Comparison of ENCODE assay signal across 1 cellular context in the genomic region with DNA sequence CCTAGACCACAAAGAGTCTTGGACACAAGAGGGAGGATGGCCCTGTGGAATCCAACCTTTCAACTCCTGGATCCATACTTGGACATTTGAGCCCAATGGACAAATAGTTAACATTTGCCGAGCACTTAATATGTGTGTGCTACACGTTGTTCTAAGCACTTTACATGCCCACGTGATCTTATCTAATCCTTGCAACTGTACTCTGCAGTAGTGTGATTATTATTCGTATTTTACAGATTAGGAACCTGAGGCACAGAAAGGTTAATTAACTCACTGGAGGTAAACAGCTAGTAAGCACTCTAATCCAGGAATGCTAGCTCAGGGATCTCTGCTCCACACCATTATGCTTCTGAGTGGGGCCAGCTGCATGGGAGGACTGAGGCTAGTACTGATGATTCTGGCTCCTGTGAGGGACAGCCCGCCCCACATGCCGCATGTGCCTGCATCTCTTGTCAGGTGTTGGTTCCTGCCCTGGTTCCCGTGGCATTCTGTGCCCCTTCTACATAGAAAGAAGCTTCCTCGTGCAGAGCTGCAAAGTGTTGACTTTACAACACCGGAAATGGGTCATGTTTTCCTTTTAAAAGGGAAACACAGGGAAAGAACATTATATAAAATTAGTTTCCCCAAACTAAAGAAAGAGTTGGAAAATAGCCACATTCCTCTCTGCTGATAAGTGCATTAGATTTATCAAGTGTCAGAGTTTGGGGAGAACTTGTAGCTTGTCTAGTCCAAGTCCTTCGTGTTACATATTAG.
TF ChIP-seq lines count a peak whose summit lies in the region.

No MANE protein-coding gene starts in this region.

TF ChIP-seq in IMR-90, 13 proteins besides CTCF, POLR2A, EP300 and RAD21:
- TF ChIP-seq, protein P1, sequence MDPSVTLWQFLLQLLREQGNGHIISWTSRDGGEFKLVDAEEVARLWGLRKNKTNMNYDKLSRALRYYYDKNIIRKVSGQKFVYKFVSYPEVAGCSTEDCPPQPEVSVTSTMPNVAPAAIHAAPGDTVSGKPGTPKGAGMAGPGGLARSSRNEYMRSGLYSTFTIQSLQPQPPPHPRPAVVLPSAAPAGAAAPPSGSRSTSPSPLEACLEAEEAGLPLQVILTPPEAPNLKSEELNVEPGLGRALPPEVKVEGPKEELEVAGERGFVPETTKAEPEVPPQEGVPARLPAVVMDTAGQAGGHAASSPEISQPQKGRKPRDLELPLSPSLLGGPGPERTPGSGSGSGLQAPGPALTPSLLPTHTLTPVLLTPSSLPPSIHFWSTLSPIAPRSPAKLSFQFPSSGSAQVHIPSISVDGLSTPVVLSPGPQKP (IDR thresholded peaks at IDR 0.05; ENCODE audit: borderline replicate concordance, low read depth, low read length), result no peak
- TF ChIP-seq CHD1 (IDR thresholded peaks at IDR 0.05; ENCODE audit: low read depth, low read length) (no peak), MAFK (IDR thresholded peaks at IDR 0.05; ENCODE audit: low read depth, low read length) (no peak), RCOR1 (IDR thresholded peaks at IDR 0.05; ENCODE audit: insufficient replicate concordance, low read length) (no peak), CEBPB (IDR thresholded peaks at IDR 0.05; ENCODE audit: low read depth, low read length) (no peak), SMC3 (IDR thresholded peaks at IDR 0.05; ENCODE audit: low read depth, low read length) (no peak), FOS (IDR thresholded peaks at IDR 0.05; ENCODE audit: low read depth, low read length) (no peak)
